In the genomic region with DNA sequence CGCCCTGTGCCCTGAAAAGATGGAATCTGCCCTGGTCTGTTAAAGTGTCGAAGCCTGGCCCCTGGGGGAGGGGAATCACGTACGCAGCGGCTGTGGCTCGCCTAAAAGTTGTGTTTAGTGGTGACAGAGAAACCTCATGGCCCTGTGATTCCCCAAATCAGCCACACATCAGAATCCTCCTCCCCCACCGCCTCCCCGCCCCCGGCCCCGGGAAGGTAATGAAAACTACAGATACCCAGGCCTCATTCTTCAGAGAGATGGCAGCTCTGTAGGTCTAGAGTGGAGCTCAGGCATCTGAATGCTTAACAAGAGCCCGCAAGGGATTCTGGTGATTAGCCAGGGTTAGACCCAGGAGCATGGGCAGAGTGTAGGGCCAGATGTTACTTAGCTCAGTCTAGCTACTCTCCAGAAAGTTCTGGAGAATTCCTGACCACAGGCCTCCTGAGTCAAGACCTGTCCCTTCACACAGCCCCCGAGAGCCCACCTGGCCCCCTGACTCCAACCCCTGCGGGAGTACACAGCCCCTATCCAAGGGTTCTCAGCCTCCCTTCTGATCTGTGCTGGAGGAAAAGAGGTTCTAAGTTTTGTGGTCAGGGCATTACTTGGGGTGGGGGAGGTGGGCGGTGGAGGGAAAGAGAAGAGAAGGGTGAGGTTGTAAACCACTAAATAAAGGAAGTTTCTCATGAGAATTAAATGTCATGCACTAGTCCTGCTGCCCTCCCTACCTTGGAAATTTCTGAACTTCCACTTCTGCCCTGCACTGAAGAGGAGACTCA, we compare ENCODE assay signal across 8 cellular contexts.
DNase-seq lines count a peak whose midpoint lies in the region; ATAC-seq, FAIRE-seq and TF ChIP-seq lines count a peak whose summit lies in the region.

No MANE protein-coding gene starts in this region.

- H3K9ac ChIP-seq in PC-3 (ENCODE audit: low read length): no peak overlapping the region
- H3K9ac ChIP-seq in keratinocyte (ENCODE audit: control insufficient read depth, extremely low read depth, insufficient read depth, low read length): peak overlapping the region; percentile 73

- no peaks in the 10 kb centered on the region for H3K9me3 ChIP-seq in CD4-positive, alpha-beta T cell (ENCODE audit: control insufficient read depth, low read length)
- H3K9me3 ChIP-seq in PC-3 (ENCODE audit: low read length) (no peaks in the 10 kb centered on the region), keratinocyte (ENCODE audit: control insufficient read depth, low read depth, low read length) (no peaks in the 10 kb centered on the region)

- POLR2A ChIA-PET in CD4-positive, alpha-beta T cell (lab: Charles Lee): interaction anchor here (0.7 to 2.5 kb wide), 15 partner anchors 10 to 1211 kb away, joined by 3 to 33 read pairs (median 4); a partner anchor contains a TSS
- POLR2A ChIA-PET in PC-3 (lab: Charles Lee; ENCODE audit: unreplicated experiment): interaction anchor here (0.6 kb wide), 1 partner anchor 442 kb away, joined by 4 read pairs; no protein-coding TSS in a partner anchor

- no peaks in the 10 kb centered on the region for H3K9me3 Mint-ChIP-seq in CD4-positive, alpha-beta T cell

- peaks cover 50% of the 10 kb centered on the region for H3K4me1 Mint-ChIP-seq in CD4-positive, alpha-beta T cell (ENCODE audit: low read depth)

- H3K9me2 ChIP-seq in PC-3 (replicated peaks; ENCODE audit: low read length): no peaks in the 10 kb centered on the region

- ATAC-seq in CD4-positive, alpha-beta T cell (ENCODE audit: poor library complexity): peak; percentile 65
- ATAC-seq in GM21825 (IDR thresholded peaks at IDR 0.05; ENCODE audit: unreplicated experiment) (peak; percentile 51), PC-3 (no peak)

- H3K4me2 ChIP-seq in PC-3 (ENCODE audit: low read length) (peak overlapping the region; percentile 89), keratinocyte (ENCODE audit: control insufficient read depth, extremely low read depth, insufficient read depth, low read depth, low read length) (peak overlapping the region; percentile 89)

- H2AFZ ChIP-seq in PC-3 (ENCODE audit: low read length) (peak overlapping the region; percentile 96), keratinocyte (ENCODE audit: control insufficient read depth, low read length) (peak overlapping the region; percentile 98)

- H3K27ac ChIP-seq in CD4-positive, alpha-beta T cell (ENCODE audit: low read depth, low read length): peak overlapping the region; percentile 89
- H3K27ac ChIP-seq in PC-3 (ENCODE audit: low read length): no peak overlapping the region
- H3K27ac ChIP-seq in keratinocyte (ENCODE audit: control insufficient read depth, insufficient read depth, low read length): peak overlapping the region; percentile 49

- H3K27me3 ChIP-seq in CD4-positive, alpha-beta T cell (ENCODE audit: control insufficient read depth, insufficient read depth, low read length): no peaks in the 10 kb centered on the region
- H3K27me3 ChIP-seq in PC-3 (ENCODE audit: low read length) (no peaks in the 10 kb centered on the region), keratinocyte (ENCODE audit: control insufficient read depth, extremely low read depth, insufficient read depth, low read length) (peaks cover 9% of the 10 kb centered on the region)

- H3K4me3 ChIP-seq in PC-3 (ENCODE audit: low read length) (peak overlapping the region; percentile 77), keratinocyte (ENCODE audit: control insufficient read depth in 2 of 3, extremely low read depth in 1 of 3, insufficient read depth in 2 of 3, low read depth in 1 of 3, low read length in 3 of 3) (peak overlapping the region in 2 of 3 experiments; percentile 60 to 76)

- no peaks in the 10 kb centered on the region for H3F3A ChIP-seq in PC-3 (ENCODE audit: low read length, unreplicated experiment)

- FAIRE-seq in keratinocyte (lab: Jason Lieb, UNC): no peak

- TF ChIP-seq CTCF in CD4-positive, alpha-beta T cell (IDR thresholded peaks at IDR 0.05): no peak
- TF ChIP-seq CTCF in PC-3 (conservative IDR thresholded peaks at IDR 0.05; ENCODE audit: low read depth, low read length): no peak
- no peak for TF ChIP-seq CTCF in keratinocyte (optimal IDR thresholded peaks at IDR 0.05 in 1 of 3, IDR thresholded peaks at IDR 0.05 in 1 of 3, conservative IDR thresholded peaks at IDR 0.05 in 1 of 3; ENCODE audit: extremely low read depth in 1 of 3, insufficient read depth in 2 of 3, low read length in 3 of 3)

- H3K27ac Mint-ChIP-seq in CD4-positive, alpha-beta T cell: peak overlapping the region; percentile 99

- no peaks in the 10 kb centered on the region for H3K27me3 Mint-ChIP-seq in CD4-positive, alpha-beta T cell

- DNase-seq in CD4-positive, alpha-beta T cell: peak; percentile 20 to 55 (median 40)
- DNase-seq in PC-3: no peak
- DNase-seq in activated gamma-delta T cell treated with Interleukin-2 at 50 U/mL for 16 hours: peak; percentile 44
- DNase-seq in keratinocyte (ENCODE audit: low read depth, low spot score): no peak
- peak; percentile 21 for DNase-seq in stimulated activated CD8-positive, alpha-beta memory T cell treated with anti-CD3 and anti-CD28 coated beads, Interleukin-15, amount 100 ng/mL, for 24 hours (ENCODE audit: low read depth)
- no peak for DNase-seq in AG08395 (ENCODE audit: low spot score)
- DNase-seq in NCI-H774 (lab: John Stamatoyannopoulos, UW): no peak

- H3K36me3 ChIP-seq in PC-3 (ENCODE audit: low read depth, low read length) (no peaks in the 10 kb centered on the region), keratinocyte (ENCODE audit: control insufficient read depth in 2 of 2, extremely low read depth in 1 of 2, insufficient read depth in 2 of 2, low read length in 2 of 2) (no peaks in the 10 kb centered on the region)

- peak overlapping the region; percentile 98 for H3K4me3 Mint-ChIP-seq in CD4-positive, alpha-beta T cell

- H4K20me1 ChIP-seq in PC-3 (ENCODE audit: low read length) (no peaks in the 10 kb centered on the region), keratinocyte (ENCODE audit: control insufficient read depth, extremely low read depth, insufficient read depth, low read length) (no peaks in the 10 kb centered on the region)

- peaks cover 5% of the 10 kb centered on the region; the same call in 1 of the 2 replicates for H3K4me1 ChIP-seq in PC-3 (ENCODE audit: insufficient read depth, low read length)
- H3K4me1 ChIP-seq in keratinocyte (ENCODE audit: control insufficient read depth, extremely low read depth, insufficient read depth, low read length): peaks cover 9% of the 10 kb centered on the region

- peaks cover 37% of the 10 kb centered on the region for H3K36me3 Mint-ChIP-seq in CD4-positive, alpha-beta T cell (ENCODE audit: low read depth)

- H3K79me2 ChIP-seq in PC-3 (ENCODE audit: low read length) (no peaks in the 10 kb centered on the region), keratinocyte (ENCODE audit: control insufficient read depth, insufficient read depth, low read length) (no peaks in the 10 kb centered on the region)

- BruUV-seq in PC-3 (replicated peaks; lab: Mats Ljungman, UMichigan): no TSS peak

- no peaks in the 10 kb centered on the region for H3K9me1 ChIP-seq in keratinocyte (ENCODE audit: control insufficient read depth, extremely low read depth, insufficient read depth, low read length)

- CTCF ChIA-PET in CD4-positive, alpha-beta T cell (lab: Charles Lee): interaction anchor here (0.9 to 1.6 kb wide), 3 partner anchors 114 to 694 kb away, joined by 3 to 5 read pairs (median 3); a partner anchor contains a TSS
- CTCF ChIA-PET in PC-3 (lab: Charles Lee): no interaction called here

- intact Hi-C loops in CD4-positive, alpha-beta T cell (cut with DNase I, micrococcal nuclease): loop anchor here (2.0 to 10.0 kb wide), 5 partner anchors 56 to 1592 kb away; a partner anchor contains a TSS
- intact Hi-C loops in PC-3 (cut with micrococcal nuclease): no loop called here

- dilution Hi-C loops in keratinocyte (cut with MboI; ENCODE audit: extremely low pct_ligation_motif_present, low sequenced_read_pairs): no loop called here

Comparison
In these comparisons a context has a peak if more than half of its experiments do, and no peak if none do; other contexts are left out.
1. DNase-seq: peak in CD4-positive, alpha-beta T cell (10 of 10), activated gamma-delta T cell treated with Interleukin-2 at 50 U/mL for 16 hours (single experiment) and stimulated activated CD8-positive, alpha-beta memory T cell treated with anti-CD3 and anti-CD28 coated beads, Interleukin-15, amount 100 ng/mL, for 24 hours (single experiment); none in PC-3 (single experiment), keratinocyte (single experiment), AG08395 (single experiment) and NCI-H774 (single experiment).